22 cellular contexts compared by ENCODE assay signal in genomic region chr18:39600894-39601293, GRCh38.
"Had no signal": no experiment of that assay in that cellular context is flagged by ENCODE, and none has a peak within 500 bp of the region (broad histone marks: within the 10 kb centered on the region; RNA-seq: fewer than 3 reads in every experiment).

No MANE protein-coding gene starts in this region.

- DNase-seq: activated B cell treated with CpG ODN at 0.5 μM for 24 hours; activated CD4-positive, alpha-beta T cell treated with anti-CD3 and anti-CD28 coated beads for 1 hour; activated CD4-positive, alpha-beta T cell treated with anti-CD3 and anti-CD28 coated beads, Interleukin-2, amount 10 ng/mL, durations not matched to agents 24 days and 14 days; activated CD4-positive, alpha-beta T cell treated with anti-CD3 and anti-CD28 coated beads, Interleukin-2, amount 50 U/mL, for 48 hours; activated CD8-positive, alpha-beta memory T cell treated with anti-CD3 and anti-CD28 coated beads, Interleukin-2, amount 10 ng/mL, durations not matched to agents 7 days and 5 days; activated effector memory CD4-positive, alpha-beta T cell treated with Interleukin-2 at 50 U/mL for 16 hours; activated naive CD4-positive, alpha-beta T cell; activated T-cell treated with anti-CD3 and anti-CD28 coated beads, Interleukin-2, amount 50 U/mL, for 24 hours; amniotic stem cell; brain microvascular endothelial cell; KG1; NCI-H1092; NCI-H1417; NCI-H1930; NCI-H524 treated with DMSO at 0.1 percent for 48 hours; NCI-H82; SIG-M5; T-cell; T-helper 2 cell; T1000 had no signal

- ATAC-seq: activated CD8-positive, alpha-beta memory T cell treated with anti-CD3 and anti-CD28 coated beads, Interleukin-2, amount 10 ng/mL, durations not matched to agents 7 days and 5 days; T-cell had no signal

- H3K4me3 ChIP-seq: ascending aorta, cardiac muscle cell had no signal
